In the genomic region with DNA sequence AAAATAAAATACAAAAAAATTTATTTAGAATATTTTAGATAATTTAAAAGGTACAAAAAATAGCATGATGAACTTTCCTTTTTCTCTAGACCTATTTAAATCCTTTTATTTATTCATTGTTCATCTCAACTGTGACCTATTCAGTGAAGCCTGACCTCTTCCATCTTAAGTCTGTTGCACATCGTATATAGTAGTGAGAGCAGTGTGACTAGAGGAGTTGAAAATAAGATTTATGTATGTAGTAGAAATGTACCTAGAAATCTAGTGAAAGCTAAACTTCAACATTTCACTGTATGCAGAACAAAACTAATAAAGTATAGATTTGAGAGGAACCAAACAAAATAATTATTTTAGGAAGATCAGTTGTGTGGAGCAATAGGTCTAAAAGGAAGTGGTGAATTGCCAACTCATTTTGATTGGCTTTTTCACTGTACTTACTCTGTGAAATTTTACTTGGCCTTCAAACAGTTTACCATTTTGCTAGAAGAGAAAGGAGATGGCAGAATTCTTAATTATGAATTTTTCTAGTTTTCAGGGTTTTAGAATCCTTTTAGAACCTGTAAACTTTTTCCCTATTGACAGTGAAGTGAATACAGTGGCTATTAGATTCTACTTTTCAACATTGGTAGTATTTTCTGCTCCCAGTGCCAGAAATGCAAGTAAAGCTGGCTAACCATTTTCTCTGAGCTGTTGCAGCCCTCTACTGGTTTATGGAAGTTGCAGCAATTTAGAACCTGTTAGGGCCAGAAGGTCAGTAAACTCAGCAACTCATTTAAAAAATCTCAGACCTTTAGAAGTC, we compare ENCODE assay signal across 8 cellular contexts. TPM values are rescaled to one million over a fixed set of nuclear protein-coding genes. Genes with fewer than 3 reads are reported as not detected.
DNase-seq lines count a peak whose midpoint lies in the region; ATAC-seq and TF ChIP-seq lines count a peak whose summit lies in the region.

No MANE protein-coding gene starts in this region.

- CTCF ChIA-PET in Caco-2 (lab: Charles Lee) (interaction anchor here (0.7 to 1.0 kb wide), 3 partner anchors 9 to 74 kb away, joined by 3 to 8 read pairs (median 3); no protein-coding TSS in a partner anchor), Panc1 (lab: Charles Lee) (interaction anchor here (0.7 kb wide), 1 partner anchor 168 kb away, joined by 3 read pairs; no protein-coding TSS in a partner anchor)

- H3K27ac Mint-ChIP-seq in Caco-2 (ENCODE audit: unreplicated experiment) = no peak overlapping the region
- peak overlapping the region in 1 of 2 donors; percentile 71 for H3K27ac Mint-ChIP-seq in stimulated activated naive CD8-positive, alpha-beta T cell treated with anti-CD3 and anti-CD28 coated beads, Interleukin-15, amount 100 ng/mL, for 72 hours

- no TSS peak for BruUV-seq in Caco-2 (replicated peaks; lab: Mats Ljungman, UMichigan)
- BruUV-seq in Panc1 (replicated peaks; lab: Mats Ljungman, UMichigan) = no TSS peak

- TF ChIP-seq CTCF in Caco-2 (IDR thresholded peaks at IDR 0.05; ENCODE audit: insufficient read depth in 1 of 2, low read depth in 1 of 2, low read length in 1 of 2, severe bottlenecking in 1 of 2, unreplicated experiment in 1 of 2) (peak; percentile 61 to 86), Panc1 (IDR thresholded peaks at IDR 0.05) (peak; percentile 78), breast epithelium (IDR thresholded peaks at IDR 0.05) (peak in 2 of 3 donors; percentile 60 to 81)

- H3K4me1 ChIP-seq in Caco-2 (no peaks in the 10 kb centered on the region), Panc1 (ENCODE audit: control insufficient read depth, insufficient read depth, low read length) (peaks cover 22% of the 10 kb centered on the region), breast epithelium (peaks cover 0 to 21% of the 10 kb centered on the region in 2 donors)

- H3K9me3 ChIP-seq in Caco-2 (no peaks in the 10 kb centered on the region), Panc1 (ENCODE audit: control insufficient read depth, insufficient read depth, low read depth, low read length) (no peaks in the 10 kb centered on the region), breast epithelium (no peaks in the 10 kb centered on the region)

- no peaks in the 10 kb centered on the region for H3K4me1 Mint-ChIP-seq in Caco-2 (ENCODE audit: low read depth, unreplicated experiment)
- H3K4me1 Mint-ChIP-seq in stimulated activated naive CD8-positive, alpha-beta T cell treated with anti-CD3 and anti-CD28 coated beads, Interleukin-15, amount 100 ng/mL, for 72 hours = peaks cover 82% of the 10 kb centered on the region

- H3K36me3 ChIP-seq in Caco-2 (ENCODE audit: control insufficient read depth, insufficient read depth, low read length) (no peaks in the 10 kb centered on the region), Panc1 (ENCODE audit: control insufficient read depth, insufficient read depth, low read length) (no peaks in the 10 kb centered on the region), breast epithelium (no peaks in the 10 kb centered on the region)

- no peaks in the 10 kb centered on the region for H3K27me3 ChIP-seq in Caco-2 (replicated peaks; ENCODE audit: control insufficient read depth, insufficient read depth, low read length)
- H3K27me3 ChIP-seq in Panc1 (ENCODE audit: control insufficient read depth, insufficient read depth, low read length) = no peaks in the 10 kb centered on the region
- no peaks in the 10 kb centered on the region for H3K27me3 ChIP-seq in breast epithelium

- TF ChIP-seq POLR2A in breast epithelium (IDR thresholded peaks at IDR 0.05) = no peak

- DNase-seq in Caco-2 = peak; percentile 48 to 62
- peak; percentile 52 for DNase-seq in HuH-7 (ENCODE audit: low spot score)
- DNase-seq in Panc1 (ENCODE audit: low read depth, low spot score) = no peak
- no peak for DNase-seq in breast epithelium (ENCODE audit: low spot score in 2 of 2)
- peak; percentile 64 for DNase-seq in islet precursor cell
- peak; percentile 29 to 32 for DNase-seq in stimulated activated naive CD8-positive, alpha-beta T cell treated with anti-CD3 and anti-CD28 coated beads, Interleukin-15, amount 100 ng/mL, for 72 hours
- DNase-seq in OCI-M2 (lab: John Stamatoyannopoulos, UW; ENCODE audit: unreplicated experiment) = no peak

- no peaks in the 10 kb centered on the region for H3K36me3 Mint-ChIP-seq in Caco-2 (ENCODE audit: insufficient read depth, unreplicated experiment)

- in situ Hi-C loops in Panc1 (cut with HindIII; ENCODE audit: low pct_unique_long_range_greater_than_20kb, low sequenced_read_pairs) = no loop called here

- ATAC-seq in GM19023 (IDR thresholded peaks at IDR 0.05; ENCODE audit: unreplicated experiment) (peak; percentile 56), Panc1 (peak; percentile 91)
- peak; percentile 69 for ATAC-seq in stimulated activated naive CD8-positive, alpha-beta T cell treated with anti-CD3 and anti-CD28 coated beads, Interleukin-15, amount 100 ng/mL, for 72 hours

- intact Hi-C loops in Caco-2 (cut with micrococcal nuclease; ENCODE audit: unreplicated experiment) = loop anchor here (1.0 kb wide), 2 partner anchors 74 to 149 kb away; no protein-coding TSS in a partner anchor
- intact Hi-C loops in Panc1 (cut with micrococcal nuclease; ENCODE audit: unreplicated experiment) = loop anchor here (2.0 to 10.0 kb wide), 2 partner anchors 75 to 187 kb away; a partner anchor contains a TSS
- intact Hi-C loops in breast epithelium (cut with DNase I; ENCODE audit: low total_unique reads) = loop anchor here (10.0 kb wide), 1 partner anchor 83 kb away; no protein-coding TSS in a partner anchor

- no peaks in the 10 kb centered on the region for H3K9me3 Mint-ChIP-seq in Caco-2 (ENCODE audit: unreplicated experiment)
- no peaks in the 10 kb centered on the region for H3K9me3 Mint-ChIP-seq in stimulated activated naive CD8-positive, alpha-beta T cell treated with anti-CD3 and anti-CD28 coated beads, Interleukin-15, amount 100 ng/mL, for 72 hours

- H3K27ac ChIP-seq in Panc1 (ENCODE audit: low read length) (no peak overlapping the region), breast epithelium (peak overlapping the region in 1 of 2 donors; percentile 48)

- no peaks in the 10 kb centered on the region for H3K27me3 Mint-ChIP-seq in Caco-2 (ENCODE audit: insufficient read depth, unreplicated experiment)
- no peaks in the 10 kb centered on the region for H3K27me3 Mint-ChIP-seq in stimulated activated naive CD8-positive, alpha-beta T cell treated with anti-CD3 and anti-CD28 coated beads, Interleukin-15, amount 100 ng/mL, for 72 hours

- POLR2A ChIA-PET in Caco-2 (lab: Charles Lee) = no interaction called here
- POLR2A ChIA-PET in Panc1 (lab: Charles Lee) = interaction anchor here (0.6 kb wide), 1 partner anchor 116 kb away, joined by 8 read pairs; no protein-coding TSS in a partner anchor

- H3K4me3 Mint-ChIP-seq in Caco-2 (ENCODE audit: unreplicated experiment) = no peak overlapping the region
- peak overlapping the region; percentile 49 to 60 for H3K4me3 Mint-ChIP-seq in stimulated activated naive CD8-positive, alpha-beta T cell treated with anti-CD3 and anti-CD28 coated beads, Interleukin-15, amount 100 ng/mL, for 72 hours

- H3K4me3 ChIP-seq in Caco-2 (ENCODE audit: low read depth, low read length) (no peak overlapping the region), Panc1 (ENCODE audit: low read depth in 2 of 2, low read length in 2 of 2) (no peak overlapping the region), breast epithelium (no peak overlapping the region)

RNA-seq across cellular contexts. Expression of a gene that starts 11.1 kb away (rescaled TPM):
- total RNA-seq in Caco-2 (2022) (33.2 and 36.5 TPM in 2 replicates), Panc1 (2021; ENCODE audit: unreplicated experiment) (30.7 TPM), breast epithelium (10 to 100 TPM; 47.7 to 66.9 (median 51.5) TPM)
- 9.8 TPM for polyA plus RNA-seq in Panc1 (2012; ENCODE audit: insufficient read length)

RNA-seq across cellular contexts. Expression of a gene that starts 45.1 kb away (rescaled TPM):
- total RNA-seq in Caco-2 (2022) (211 and 220 TPM in 2 replicates), Panc1 (2021; ENCODE audit: unreplicated experiment) (157 TPM), breast epithelium (100 to 1,000 TPM; 106 to 116 (median 113) TPM)
- 87.8 TPM for polyA plus RNA-seq in Panc1 (2012; ENCODE audit: insufficient read length)

Comparison
In these comparisons a context has a peak if more than half of its experiments do, and no peak if none do; other contexts are left out.
1. DNase-seq: peak in Caco-2 (2 of 2), HuH-7 (single experiment), islet precursor cell (single experiment) and stimulated activated naive CD8-positive, alpha-beta T cell treated with anti-CD3 and anti-CD28 coated beads, Interleukin-15, amount 100 ng/mL, for 72 hours (2 of 2); none in Panc1 (single experiment), breast epithelium (0 of 2) and OCI-M2 (single experiment).
2. Peak in every context shown above with its lines, with median percentiles within 50 percentile points of each other: CTCF ChIP-seq and ATAC-seq.